1 cellular context compared by ENCODE assay signal in genomic region chr6:88709819-88710246, GRCh38.
TF ChIP-seq lines count a peak whose summit lies in the region.

No MANE protein-coding gene starts in this region.

TF ChIP-seq in HepG2, 621 proteins besides CTCF, POLR2A, EP300 and RAD21 (continued from another document and continues in another):
- TF ChIP-seq SNAI1 (CRISPR knock-in tag; IDR thresholded peaks at IDR 0.05; ENCODE audit: borderline replicate concordance): no peak
- no peak for TF ChIP-seq ZNF713 (CRISPR knock-in tag; IDR thresholded peaks at IDR 0.05)
- no peak for TF ChIP-seq ELK4 (CRISPR knock-in tag; IDR thresholded peaks at IDR 0.05; ENCODE audit: borderline replicate concordance)
- no peak for TF ChIP-seq ZNF83 (CRISPR knock-in tag; IDR thresholded peaks at IDR 0.05; ENCODE audit: borderline replicate concordance)
- peak; percentile 99 for TF ChIP-seq ETV5 (CRISPR knock-in tag; IDR thresholded peaks at IDR 0.05; ENCODE audit: borderline replicate concordance)
- TF ChIP-seq ZNF619 (CRISPR knock-in tag; IDR thresholded peaks at IDR 0.05): no peak
- no peak for TF ChIP-seq PRDM15 (CRISPR knock-in tag; IDR thresholded peaks at IDR 0.05)
- TF ChIP-seq STAT5B (CRISPR knock-in tag; IDR thresholded peaks at IDR 0.05): no peak
- no peak for TF ChIP-seq PLRG1 (conservative IDR thresholded peaks at IDR 0.05)
- no peak for TF ChIP-seq U2AF2 (IDR thresholded peaks at IDR 0.05; ENCODE audit: low read depth, low read length)
- TF ChIP-seq ZNF788 (CRISPR knock-in tag; IDR thresholded peaks at IDR 0.05; ENCODE audit: borderline replicate concordance): no peak
- TF ChIP-seq CENPT (CRISPR knock-in tag; IDR thresholded peaks at IDR 0.05; ENCODE audit: low read depth): no peak
- no peak for TF ChIP-seq ZKSCAN1 (IDR thresholded peaks at IDR 0.05; ENCODE audit: low read length)
- TF ChIP-seq SCMH1 (CRISPR knock-in tag; IDR thresholded peaks at IDR 0.05; ENCODE audit: borderline replicate concordance): no peak
- TF ChIP-seq ZNF790 (CRISPR knock-in tag; IDR thresholded peaks at IDR 0.05; ENCODE audit: borderline replicate concordance): no peak
- no peak for TF ChIP-seq NFRKB (IDR thresholded peaks at IDR 0.05)
- TF ChIP-seq PBX3 (CRISPR knock-in tag; IDR thresholded peaks at IDR 0.05; ENCODE audit: borderline replicate concordance): no peak
- TF ChIP-seq FLYWCH1 (CRISPR knock-in tag; IDR thresholded peaks at IDR 0.05): no peak
- TF ChIP-seq SP2 (CRISPR knock-in tag; IDR thresholded peaks at IDR 0.05): no peak
- no peak for TF ChIP-seq ZXDC (CRISPR knock-in tag; IDR thresholded peaks at IDR 0.05)
- no peak for TF ChIP-seq ZSCAN20 (CRISPR knock-in tag; IDR thresholded peaks at IDR 0.05; ENCODE audit: borderline replicate concordance)
- TF ChIP-seq MXD4 (CRISPR knock-in tag; IDR thresholded peaks at IDR 0.05): no peak
- no peak for TF ChIP-seq ZNF432 (CRISPR knock-in tag; IDR thresholded peaks at IDR 0.05; ENCODE audit: borderline replicate concordance)
- no peak for TF ChIP-seq ZBTB3 (CRISPR knock-in tag; IDR thresholded peaks at IDR 0.05; ENCODE audit: borderline replicate concordance, low read depth)
- TF ChIP-seq RXRA (CRISPR knock-in tag; IDR thresholded peaks at IDR 0.05): no peak
- no peak for TF ChIP-seq SIN3B (IDR thresholded peaks at IDR 0.05; ENCODE audit: low read length)
- TF ChIP-seq MYPOP (CRISPR knock-in tag; IDR thresholded peaks at IDR 0.05): no peak
- no peak for TF ChIP-seq KDM5A (IDR thresholded peaks at IDR 0.05; ENCODE audit: borderline replicate concordance, low read length)
- TF ChIP-seq ZNF775 (CRISPR knock-in tag; IDR thresholded peaks at IDR 0.05; ENCODE audit: borderline replicate concordance): no peak
- no peak for TF ChIP-seq ZNF101 (CRISPR knock-in tag; IDR thresholded peaks at IDR 0.05; ENCODE audit: borderline replicate concordance, low read depth)
- no peak for TF ChIP-seq ZNF280B (CRISPR knock-in tag; IDR thresholded peaks at IDR 0.05; ENCODE audit: borderline replicate concordance)
- no peak for TF ChIP-seq ZNF800 (CRISPR knock-in tag; IDR thresholded peaks at IDR 0.05)
- no peak for TF ChIP-seq ZSCAN31 (CRISPR knock-in tag; IDR thresholded peaks at IDR 0.05; ENCODE audit: low read depth)
- no peak for TF ChIP-seq ZNF747 (CRISPR knock-in tag; IDR thresholded peaks at IDR 0.05; ENCODE audit: borderline replicate concordance)
- TF ChIP-seq HNRNPLL (IDR thresholded peaks at IDR 0.05; ENCODE audit: low read depth, low read length, poor library complexity, severe bottlenecking): no peak
- no peak for TF ChIP-seq KLF15 (CRISPR knock-in tag; IDR thresholded peaks at IDR 0.05; ENCODE audit: borderline replicate concordance)
- no peak for TF ChIP-seq ZNF883 (CRISPR knock-in tag; IDR thresholded peaks at IDR 0.05; ENCODE audit: not compliant biosample characterization)
- TF ChIP-seq HOXA5 (CRISPR knock-in tag; IDR thresholded peaks at IDR 0.05): peak; percentile 63; the same call in 1 of the 2 replicates
- peak; percentile 83 for TF ChIP-seq ZFP1 (CRISPR knock-in tag; IDR thresholded peaks at IDR 0.05)
